Comparison of ENCODE assay signal across 13 cellular contexts in genomic region chr5:56080375-56081052, GRCh38.
DNase-seq lines count a peak whose midpoint lies in the region; ATAC-seq lines count a peak whose summit lies in the region.
"Had no signal": no experiment of that assay in that cellular context is flagged by ENCODE, and none has a peak within 500 bp of the region (broad histone marks: within the 10 kb centered on the region; RNA-seq: fewer than 3 reads in every experiment).

No MANE protein-coding gene starts in this region.

- POLR2A ChIA-PET in activated CD4-positive, alpha-beta memory T cell treated with anti-CD3 and anti-CD28 coated beads for 36 hours (lab: Charles Lee): interaction anchor here (0.6 to 1.9 kb wide), 6 partner anchors 14 to 168 kb away, joined by 3 to 6 read pairs (median 4); no protein-coding TSS in a partner anchor

- H3K4me1 Mint-ChIP-seq in activated CD4-positive, alpha-beta memory T cell treated with anti-CD3 and anti-CD28 coated beads for 36 hours (ENCODE audit: low read depth): peaks cover 47% of the 10 kb centered on the region

- H3K4me1 ChIP-seq in BLaER1: peaks cover 40% of the 10 kb centered on the region

- peak; percentile 50 for DNase-seq in activated CD4-positive, alpha-beta memory T cell treated with anti-CD3 and anti-CD28 coated beads for 36 hours
- DNase-seq in hippocampal formation (lab: John Stamatoyannopoulos, UW) (no peak), NCI-H82 (lab: John Stamatoyannopoulos, UW) (no peak), MV-4-11 (lab: John Stamatoyannopoulos, UW) (no peak)
- DNase-seq: aorta, natural killer cell, NCI-H2107, SW 1271 had no signal

- peak overlapping the region; percentile 71 for H3K27ac Mint-ChIP-seq in activated CD4-positive, alpha-beta memory T cell treated with anti-CD3 and anti-CD28 coated beads for 36 hours
- H3K27ac Mint-ChIP-seq: natural killer cell had no signal

- no peaks in the 10 kb centered on the region for H4K20me1 ChIP-seq in BLaER1

- CTCF ChIA-PET in activated CD4-positive, alpha-beta memory T cell treated with anti-CD3 and anti-CD28 coated beads for 36 hours (lab: Charles Lee): interaction anchor here (0.7 to 1.2 kb wide), 3 partner anchors 23 to 546 kb away, joined by 3 to 4 read pairs (median 3); partner anchors contain the start of genes IL6ST and PLPP1

- peak overlapping the region; percentile 29; the same call in 1 of the 2 replicates for H3K4me2 ChIP-seq in BLaER1

- no peak overlapping the region for H3K4me3 ChIP-seq in BLaER1

- H3K9ac ChIP-seq in BLaER1: no peak overlapping the region

- H3K27me3 ChIP-seq in BLaER1: no peaks in the 10 kb centered on the region

- H3K4me3 Mint-ChIP-seq in activated CD4-positive, alpha-beta memory T cell treated with anti-CD3 and anti-CD28 coated beads for 36 hours: peak overlapping the region; percentile 2
- H3K4me3 Mint-ChIP-seq: natural killer cell had no signal

- peaks cover 20% of the 10 kb centered on the region for H3K9me3 ChIP-seq in BLaER1

- no peaks in the 10 kb centered on the region for H3K27me3 Mint-ChIP-seq in activated CD4-positive, alpha-beta memory T cell treated with anti-CD3 and anti-CD28 coated beads for 36 hours

- intact Hi-C loops in activated CD4-positive, alpha-beta memory T cell treated with anti-CD3 and anti-CD28 coated beads for 36 hours (cut with micrococcal nuclease): loop anchor here (1.0 to 2.0 kb wide), 6 partner anchors 7 to 85 kb away; no protein-coding TSS in a partner anchor

- peak; percentile 88 for ATAC-seq in GM18867 (IDR thresholded peaks at IDR 0.05; ENCODE audit: unreplicated experiment)
- ATAC-seq in HG02852 (IDR thresholded peaks at IDR 0.05; ENCODE audit: unreplicated experiment): peak; percentile 68
- no peak for ATAC-seq in HG02870 (IDR thresholded peaks at IDR 0.05; ENCODE audit: unreplicated experiment)
- ATAC-seq: HCT116, natural killer cell had no signal

- no peaks in the 10 kb centered on the region for H3K9me3 Mint-ChIP-seq in activated CD4-positive, alpha-beta memory T cell treated with anti-CD3 and anti-CD28 coated beads for 36 hours
- H3K9me3 Mint-ChIP-seq: natural killer cell had no signal

- H3K36me3 Mint-ChIP-seq in activated CD4-positive, alpha-beta memory T cell treated with anti-CD3 and anti-CD28 coated beads for 36 hours: peaks cover 2% of the 10 kb centered on the region
- H3K36me3 Mint-ChIP-seq: natural killer cell had no signal

- no peaks in the 10 kb centered on the region for H3K36me3 ChIP-seq in BLaER1

- no peak overlapping the region for H3K27ac ChIP-seq in BLaER1
